Comparison of ENCODE assay signal across 13 cellular contexts in genomic region chr2:177352441-177353070, GRCh38. TPM values are rescaled to one million over a fixed set of nuclear protein-coding genes. Genes with fewer than 3 reads are reported as not detected.
DNase-seq lines count a peak whose midpoint lies in the region; ATAC-seq and TF ChIP-seq lines count a peak whose summit lies in the region.
"Had no signal": no experiment of that assay in that cellular context is flagged by ENCODE, and none has a peak within 500 bp of the region (broad histone marks: within the 10 kb centered on the region; RNA-seq: fewer than 3 reads in every experiment).

No MANE protein-coding gene starts in this region.

- ATAC-seq in aorta (ENCODE audit: low FRiP score), result peak; percentile 63

- H3K4me3 Mint-ChIP-seq in activated T-cell treated with anti-CD3 and anti-CD28 coated beads, Interleukin-2, amount 50 U/mL, for 24 hours, result no peak overlapping the region
- H3K4me3 Mint-ChIP-seq: activated naive CD8-positive, alpha-beta T cell treated with anti-CD3 and anti-CD28 coated beads, Interleukin-2, amount 10 ng/mL, durations not matched to agents 7 days and 5 days had no signal

- H4K91ac ChIP-seq in trophoblast cell (ENCODE audit: low read depth, low read length), result no peak overlapping the region

- H2BK5ac ChIP-seq in trophoblast cell (ENCODE audit: low read depth, low read length, poor library complexity), result no peak overlapping the region

- H3K9me3 Mint-ChIP-seq in activated T-cell treated with anti-CD3 and anti-CD28 coated beads, Interleukin-2, amount 50 U/mL, for 24 hours, result no peaks in the 10 kb centered on the region
- H3K9me3 Mint-ChIP-seq: activated naive CD8-positive, alpha-beta T cell treated with anti-CD3 and anti-CD28 coated beads, Interleukin-2, amount 10 ng/mL, durations not matched to agents 7 days and 5 days had no signal

- H2AK5ac ChIP-seq in trophoblast cell (ENCODE audit: low read length), result no peak overlapping the region

- H3K9me3 ChIP-seq in aorta (ENCODE audit: control insufficient read depth, low read length), result peaks cover 1% of the 10 kb centered on the region
- H3K9me3 ChIP-seq in trophoblast cell (ENCODE audit: insufficient read depth, low read depth, low read length), result peaks cover 5% of the 10 kb centered on the region

- no peak overlapping the region for H3K23ac ChIP-seq in trophoblast cell (ENCODE audit: low read length)

- intact Hi-C loops in aorta (cut with DNase I), result no loop called here

- 2 to 5% methylated on average over 3 of the region's 3 CpGs for WGBS in aorta, 2 donors
- no CpG with 5 or more reads among the region's 3 CpGs for WGBS in trophoblast cell (ENCODE audit: extremely low coverage, insufficient coverage, insufficient read length)

- H2BK120ac ChIP-seq in trophoblast cell (ENCODE audit: insufficient read depth, low read length, poor library complexity), result no peak overlapping the region

- H3K27me3 Mint-ChIP-seq in activated T-cell treated with anti-CD3 and anti-CD28 coated beads, Interleukin-2, amount 50 U/mL, for 24 hours, result no peaks in the 10 kb centered on the region
- H3K27me3 Mint-ChIP-seq: activated naive CD8-positive, alpha-beta T cell treated with anti-CD3 and anti-CD28 coated beads, Interleukin-2, amount 10 ng/mL, durations not matched to agents 7 days and 5 days had no signal

- no peaks in the 10 kb centered on the region for H3K27me3 ChIP-seq in aorta (ENCODE audit: control insufficient read depth in 1 of 2, insufficient read depth in 2 of 2, low read length in 1 of 2)
- no peaks in the 10 kb centered on the region for H3K27me3 ChIP-seq in trophoblast cell (ENCODE audit: insufficient read depth, low read length)

- H3K14ac ChIP-seq in trophoblast cell (ENCODE audit: low read length), result no peak overlapping the region

- H4K8ac ChIP-seq in trophoblast cell (ENCODE audit: low read depth, low read length), result no peak overlapping the region

- H3K4ac ChIP-seq in trophoblast cell (ENCODE audit: low read depth, low read length), result no peak overlapping the region

- no peaks in the 10 kb centered on the region for H3K36me3 ChIP-seq in aorta (ENCODE audit: control insufficient read depth in 1 of 2, insufficient read depth in 2 of 2, low read length in 1 of 2)
- H3K36me3 ChIP-seq in trophoblast cell (ENCODE audit: control insufficient read depth in 1 of 2, insufficient read depth in 2 of 2, low read length in 2 of 2), result no peaks in the 10 kb centered on the region

- H3K79me2 ChIP-seq in trophoblast cell (ENCODE audit: control insufficient read depth, insufficient read depth, low read length, poor library complexity), result no peaks in the 10 kb centered on the region

- H3K27ac ChIP-seq in coronary artery (peak overlapping the region; percentile 37 to 81), aorta (ENCODE audit: low read depth in 1 of 2, low read length in 2 of 2) (peak overlapping the region in 1 of 2 donors; percentile 39), trophoblast cell (ENCODE audit: low read depth, low read length) (no peak overlapping the region)
- H3K27ac ChIP-seq: PC-9 had no signal

- peaks cover 0 to 4% of the 10 kb centered on the region in 2 donors for H3K4me1 ChIP-seq in aorta (ENCODE audit: control insufficient read depth in 1 of 2, insufficient read depth in 2 of 2, low read length in 2 of 2)
- no peaks in the 10 kb centered on the region for H3K4me1 ChIP-seq in trophoblast cell (ENCODE audit: control insufficient read depth in 1 of 2, insufficient read depth in 2 of 2, low read length in 2 of 2)

- H3K36me3 Mint-ChIP-seq in activated T-cell treated with anti-CD3 and anti-CD28 coated beads, Interleukin-2, amount 50 U/mL, for 24 hours (ENCODE audit: low read depth), result no peaks in the 10 kb centered on the region
- H3K36me3 Mint-ChIP-seq: activated naive CD8-positive, alpha-beta T cell treated with anti-CD3 and anti-CD28 coated beads, Interleukin-2, amount 10 ng/mL, durations not matched to agents 7 days and 5 days had no signal

- peaks cover 10% of the 10 kb centered on the region for H3K4me1 Mint-ChIP-seq in activated T-cell treated with anti-CD3 and anti-CD28 coated beads, Interleukin-2, amount 50 U/mL, for 24 hours (ENCODE audit: low read depth)
- H3K4me1 Mint-ChIP-seq: activated naive CD8-positive, alpha-beta T cell treated with anti-CD3 and anti-CD28 coated beads, Interleukin-2, amount 10 ng/mL, durations not matched to agents 7 days and 5 days had no signal

- H4K12ac ChIP-seq in trophoblast cell (ENCODE audit: low read depth, low read length), result no peak overlapping the region

- H3K4me3 ChIP-seq in coronary artery, result no peak overlapping the region
- no peak overlapping the region for H3K4me3 ChIP-seq in aorta (ENCODE audit: low read length in 2 of 2)
- no peak overlapping the region for H3K4me3 ChIP-seq in trophoblast cell (ENCODE audit: low read depth, low read length)
- H3K4me3 ChIP-seq: PC-9 had no signal

- TF ChIP-seq CTCF in coronary artery (IDR thresholded peaks at IDR 0.05), result no peak

- H3K9ac ChIP-seq in trophoblast cell (ENCODE audit: low read length), result no peak overlapping the region

- no peak overlapping the region for H2AFZ ChIP-seq in trophoblast cell (ENCODE audit: insufficient read depth, low read length, poor library complexity)
- H2AFZ ChIP-seq: PC-9 had no signal

- H3K27ac Mint-ChIP-seq in activated T-cell treated with anti-CD3 and anti-CD28 coated beads, Interleukin-2, amount 50 U/mL, for 24 hours, result peak overlapping the region; percentile 34
- H3K27ac Mint-ChIP-seq: activated naive CD8-positive, alpha-beta T cell treated with anti-CD3 and anti-CD28 coated beads, Interleukin-2, amount 10 ng/mL, durations not matched to agents 7 days and 5 days had no signal

- H3K79me1 ChIP-seq in trophoblast cell (ENCODE audit: low read length), result no peaks in the 10 kb centered on the region

- H2BK12ac ChIP-seq in trophoblast cell (ENCODE audit: low read length), result no peak overlapping the region

- no peak for DNase-seq in activated T-cell treated with anti-CD3 and anti-CD28 coated beads, Interleukin-2, amount 50 U/mL, for 24 hours
- no peak for DNase-seq in activated T-cell treated with anti-CD3 and anti-CD28 coated beads for 4 hours
- no peak for DNase-seq in coronary artery (ENCODE audit: low spot score)
- DNase-seq in lung microvascular endothelial cell (ENCODE audit: low read depth in 2 of 2), result peak; percentile 32 to 73
- DNase-seq in aorta, result no peak
- no peak for DNase-seq in trophoblast cell
- DNase-seq in mucosa of gallbladder (ENCODE audit: low spot score), result no peak
- no peak for DNase-seq in NCI-H526 (lab: John Stamatoyannopoulos, UW)
- DNase-seq: activated naive CD8-positive, alpha-beta T cell treated with anti-CD3 and anti-CD28 coated beads, Interleukin-2, amount 10 ng/mL, durations not matched to agents 7 days and 5 days; effector CD8-positive, alpha-beta T cell; NCI-H187 treated with DMSO at 0.1 percent for 48 hours; PC-9; posterior cingulate gyrus had no signal

- H3K4me2 ChIP-seq in trophoblast cell (ENCODE audit: low read length), result no peak overlapping the region
- H3K4me2 ChIP-seq: PC-9 had no signal

- no peak overlapping the region for H3K18ac ChIP-seq in trophoblast cell (ENCODE audit: low read length)

RNA-seq across cellular contexts. Expression of gene AGPS, which starts 40.0 kb away (rescaled TPM):
- total RNA-seq in lung microvascular endothelial cell, result 34.2 and 46.0 TPM in 2 replicates
- total RNA-seq in aorta, result 10 to 100 TPM; 25.1 to 35.8 TPM
- polyA plus RNA-seq in aorta, result 1 to 10 TPM; 5.3 to 6.9 TPM
- polyA plus RNA-seq in trophoblast cell (2013), result 22.4 and 25.8 TPM in 2 replicates
- 34.5 TPM for total RNA-seq in mucosa of gallbladder

Comparison
In these comparisons a context has a peak if more than half of its experiments do, and no peak if none do; other contexts are left out.
1. DNase-seq: peak in lung microvascular endothelial cell (2 of 2); none in activated T-cell treated with anti-CD3 and anti-CD28 coated beads, Interleukin-2, amount 50 U/mL, for 24 hours (single experiment), activated T-cell treated with anti-CD3 and anti-CD28 coated beads for 4 hours (single experiment), coronary artery (single experiment), aorta (0 of 2), trophoblast cell (0 of 2), mucosa of gallbladder (single experiment) and NCI-H526 (0 of 2).